ENCODE assay signal across 14 cellular contexts in genomic region chr2:118320640-118321039, GRCh38.
DNase-seq lines count a peak whose midpoint lies in the region; TF ChIP-seq lines count a peak whose summit lies in the region.
"Had no signal": no experiment of that assay in that cellular context is flagged by ENCODE, and none has a peak within 500 bp of the region (broad histone marks: within the 10 kb centered on the region; RNA-seq: fewer than 3 reads in every experiment).

No MANE protein-coding gene starts in this region.

- peaks cover 71 to 72% of the 10 kb centered on the region in 2 experiments for H3K4me1 Mint-ChIP-seq in H9
- peaks cover 82% of the 10 kb centered on the region for H3K4me1 Mint-ChIP-seq in nephron progenitor cell

- DNase-seq in H9 (no peak), astrocyte of the hippocampus (ENCODE audit: low read depth, low spot score) (peak; percentile 48), iPS DF 6.9 (ENCODE audit: low read depth, low spot score) (no peak), nephron progenitor cell (no peak), DMS79 (lab: John Stamatoyannopoulos, UW) (no peak), dedifferentiated amniotic fluid mesenchymal stem cell (ENCODE audit: extremely low spot score) (no peak)
- DNase-seq in activated CD8-positive, alpha-beta memory T cell treated with anti-CD3 and anti-CD28 coated beads, Interleukin-2, amount 50 U/mL, for 48 hours: no peak
- DNase-seq: C1 segment of cervical spinal cord, NCI-H1105 treated with DMSO at 0.1 percent for 48 hours, NCI-H187, NCI-H2171 treated with DMSO at 0.1 percent for 48 hours, NCI-H446 treated with DMSO at 0.1 percent for 48 hours had no signal

- peak overlapping the region; percentile 76 for H3K4me2 ChIP-seq in H9 (ENCODE audit: insufficient read depth, insufficient read length, low read length)
- H3K4me2 ChIP-seq: A549 had no signal

- H3K36me3 ChIP-seq in iPS DF 6.9 (ENCODE audit: control insufficient read depth, insufficient read depth, low read length): no peaks in the 10 kb centered on the region

- H3K4me3 Mint-ChIP-seq in H9 (peak overlapping the region in 1 of 2 experiments; percentile 36; a peak in 3 of 5 replicates), nephron progenitor cell (peak overlapping the region; percentile 5)

- H4K91ac ChIP-seq in H9 (ENCODE audit: insufficient read length, low read depth, low read length): no peak overlapping the region

- H3K79me1 ChIP-seq in H9 (ENCODE audit: insufficient read depth, low read depth, low read length, poor library complexity, severe bottlenecking): no peaks in the 10 kb centered on the region

- no peak overlapping the region for H2BK12ac ChIP-seq in H9 (ENCODE audit: insufficient read length, low read depth, low read length)

- no peak overlapping the region for H3K9ac ChIP-seq in H9 (ENCODE audit: extremely low read depth, insufficient read length, low read length)

- H3K9me3 ChIP-seq in H9 (ENCODE audit: control insufficient read depth, low read depth, low read length) (no peaks in the 10 kb centered on the region), iPS DF 6.9 (ENCODE audit: control insufficient read depth, insufficient read depth, low read length) (no peaks in the 10 kb centered on the region)
- H3K9me3 ChIP-seq: A549 had no signal

- H3K27me3 Mint-ChIP-seq in H9 (ENCODE audit: low read depth): no peaks in the 10 kb centered on the region
- H3K27me3 Mint-ChIP-seq in nephron progenitor cell (ENCODE audit: low read depth, poor library complexity): peaks cover 5% of the 10 kb centered on the region

- no peak overlapping the region for H2AFZ ChIP-seq in H9 (ENCODE audit: low read length)

- no peak overlapping the region for H2BK20ac ChIP-seq in H9 (ENCODE audit: low read depth, low read length, poor library complexity, severe bottlenecking)

- no peak overlapping the region for H3K18ac ChIP-seq in H9 (ENCODE audit: insufficient read length, low read depth, low read length)

- no peak overlapping the region for H3T11ph ChIP-seq in H9 (ENCODE audit: low read length)

- H4K8ac ChIP-seq in H9 (replicated peaks; ENCODE audit: insufficient read length, low read depth, low read length): no peak overlapping the region

- H3K23ac ChIP-seq in H9 (ENCODE audit: insufficient read length, low read depth, low read length): no peak overlapping the region

- no peaks in the 10 kb centered on the region for H4K20me1 ChIP-seq in H9 (ENCODE audit: control insufficient read depth, insufficient read depth, insufficient read length)

- TF ChIP-seq CTCF in H9 (conservative IDR thresholded peaks at IDR 0.05) (no peak), nephron progenitor cell (IDR thresholded peaks at IDR 0.05) (no peak)

- H2BK5ac ChIP-seq in H9 (ENCODE audit: insufficient read length, low read length): no peak overlapping the region

- H3K23me2 ChIP-seq in H9 (ENCODE audit: insufficient read length, low read depth, low read length, poor library complexity, severe bottlenecking): peaks cover 2% of the 10 kb centered on the region

- no peak overlapping the region for H4K5ac ChIP-seq in H9 (ENCODE audit: insufficient read length, low read depth, low read length)

- no CpG with 5 or more reads among the region's 4 CpGs for WGBS in H9 (ENCODE audit: extremely low coverage, insufficient read length, low lambda C conversion rate)
- WGBS in iPS DF 6.9 (ENCODE audit: insufficient coverage, insufficient read length): no CpG with 5 or more reads among the region's 4 CpGs

- H3K79me2 ChIP-seq in H9 (ENCODE audit: insufficient read depth, low read length): no peaks in the 10 kb centered on the region

- no peak overlapping the region for H3K14ac ChIP-seq in H9 (ENCODE audit: insufficient read depth, low read length)

- H3K27me3 ChIP-seq in H9 (ENCODE audit: insufficient read depth, low read length) (no peaks in the 10 kb centered on the region), iPS DF 6.9 (ENCODE audit: control insufficient read depth, insufficient read depth, low read length) (no peaks in the 10 kb centered on the region)

- peaks cover 20% of the 10 kb centered on the region; the same call in 1 of the 2 replicates for H3K4me1 ChIP-seq in H9 (ENCODE audit: insufficient read depth, low read length)
- peaks cover 7% of the 10 kb centered on the region; the same call in 1 of the 2 replicates for H3K4me1 ChIP-seq in iPS DF 6.9 (ENCODE audit: control insufficient read depth, insufficient read depth, low read length)
- H3K4me1 ChIP-seq: A549 had no signal

- no peak overlapping the region for H3K4ac ChIP-seq in H9 (ENCODE audit: low read depth, low read length)

- H2BK15ac ChIP-seq in H9 (ENCODE audit: low read depth, low read length): no peak overlapping the region

- peak overlapping the region; percentile 52 to 100 (median 92) for H3K27ac Mint-ChIP-seq in H9
- H3K27ac Mint-ChIP-seq in nephron progenitor cell: no peak overlapping the region

- H2AK5ac ChIP-seq in H9 (ENCODE audit: insufficient read length, low read length): no peak overlapping the region

- H3K4me3 ChIP-seq in iPS DF 6.9 (ENCODE audit: low read length): no peak overlapping the region
- H3K4me3 ChIP-seq: A549 had no signal

- H3K36me3 Mint-ChIP-seq in H9 (ENCODE audit: insufficient read depth in 1 of 3, low read depth in 3 of 3) (peaks cover 0 to 6% (median 2%) of the 10 kb centered on the region in 3 experiments; a peak in 2 of 7 replicates), nephron progenitor cell (ENCODE audit: low read depth) (no peaks in the 10 kb centered on the region)

- 0 out of 5 replicates have a peak, but pooled peaks cover 0 to 2% of the 10 kb centered on the region in 2 experiments for H3K9me3 Mint-ChIP-seq in H9
- H3K9me3 Mint-ChIP-seq in nephron progenitor cell: no peaks in the 10 kb centered on the region

- no peak overlapping the region for H2BK120ac ChIP-seq in H9 (ENCODE audit: low read depth, low read length, poor library complexity, severe bottlenecking)

- H3K27ac ChIP-seq in H9 (ENCODE audit: insufficient read length, low read depth, low read length): peak overlapping the region; percentile 79
- peak overlapping the region; percentile 43 for H3K27ac ChIP-seq in iPS DF 6.9 (ENCODE audit: low read length)
- H3K27ac ChIP-seq: A549, RWPE1 had no signal

- H3K56ac ChIP-seq in H9 (ENCODE audit: insufficient read length, low read depth, low read length): no peak overlapping the region
